8 cellular contexts compared by ENCODE assay signal in the genomic region with DNA sequence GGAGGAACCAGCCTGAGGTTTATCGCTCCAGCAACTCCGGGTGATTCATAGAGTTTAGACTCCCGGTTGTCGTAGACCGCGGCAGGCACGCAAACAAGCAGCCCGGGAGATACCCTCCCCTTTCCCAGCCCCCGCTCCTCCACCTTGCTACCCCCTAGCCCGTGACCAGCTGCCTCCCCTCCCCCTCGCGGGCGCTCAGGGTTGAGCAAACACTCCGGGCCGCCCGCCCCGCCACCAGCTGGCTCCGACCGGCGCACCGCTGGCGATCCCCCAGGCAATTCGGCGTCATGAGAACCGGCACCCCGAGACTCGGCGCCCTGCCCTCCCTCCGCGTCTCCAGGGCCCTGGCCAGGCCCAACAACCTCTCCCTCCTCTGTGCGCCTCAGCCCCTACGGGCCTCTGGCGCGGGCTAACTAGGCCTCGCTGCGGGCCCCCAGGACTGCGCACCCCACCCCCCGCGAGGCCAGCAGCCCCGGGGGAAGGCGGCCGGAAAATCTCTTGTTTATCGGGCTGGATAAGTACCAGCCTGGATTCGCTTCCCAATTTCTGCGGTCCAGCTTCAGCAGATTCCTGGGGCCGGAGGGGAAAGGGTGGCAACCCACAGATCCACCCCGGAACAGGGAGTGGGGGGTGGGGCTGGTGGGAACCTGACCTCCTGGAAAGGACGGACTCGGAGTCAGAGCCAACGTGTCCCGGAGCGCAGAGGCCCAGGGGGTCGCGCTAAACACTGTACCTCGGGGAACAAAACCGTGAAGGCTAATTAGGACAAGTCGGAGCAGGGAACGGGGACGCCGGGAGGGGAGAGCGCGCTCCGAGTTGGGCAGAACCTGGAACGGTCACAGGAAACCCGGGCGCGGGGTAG. TPM values are rescaled to one million over a fixed set of nuclear protein-coding genes. Genes with fewer than 3 reads are reported as not detected.
DNase-seq lines count a peak whose midpoint lies in the region; ATAC-seq and TF ChIP-seq lines count a peak whose summit lies in the region.

No MANE protein-coding gene starts in this region.

- no peak overlapping the region for H3K27ac ChIP-seq in effector memory CD4-positive, alpha-beta T cell (ENCODE audit: insufficient read depth, low read length, poor library complexity, severe bottlenecking)
- H3K27ac ChIP-seq in lower lobe of right lung (peak overlapping the region; percentile 87), thoracic aorta (peak overlapping the region; percentile 99)

- H3K27me3 ChIP-seq in effector memory CD4-positive, alpha-beta T cell (replicated peaks; ENCODE audit: control insufficient read depth, insufficient read depth, low read length, poor library complexity, severe bottlenecking) = peaks cover 38% of the 10 kb centered on the region
- H3K27me3 ChIP-seq in lower lobe of right lung (ENCODE audit: low read depth) = peaks cover 38% of the 10 kb centered on the region
- no peaks in the 10 kb centered on the region for H3K27me3 ChIP-seq in thoracic aorta (replicated peaks; ENCODE audit: insufficient read depth)

- H3K4me1 ChIP-seq in effector memory CD4-positive, alpha-beta T cell (ENCODE audit: control insufficient read depth, insufficient read depth, low read length, poor library complexity, severe bottlenecking) = peaks cover 19% of the 10 kb centered on the region
- H3K4me1 ChIP-seq in lower lobe of right lung (peaks cover 51% of the 10 kb centered on the region), thoracic aorta (ENCODE audit: control insufficient read depth in 1 of 2, low read depth in 2 of 2) (peaks cover 12 to 61% of the 10 kb centered on the region in 2 donors)

- DNase-seq in stimulated activated CD4-positive, alpha-beta T cell treated with anti-CD3 and anti-CD28 coated beads, Interleukin-15, amount 100 ng/mL, for 24 hours = peak; percentile 46
- DNase-seq in stimulated activated CD4-positive, alpha-beta T cell treated with anti-CD3 and anti-CD28 coated beads, Interleukin-4, amount 100 ng/mL, for 1 hour = no peak
- DNase-seq in OCI-M1 (lab: John Stamatoyannopoulos, UW) = peak; percentile 18
- DNase-seq in effector memory CD4-positive, alpha-beta T cell = no peak
- peak; percentile 90 for DNase-seq in lower lobe of right lung
- DNase-seq in thoracic aorta (ENCODE audit: low spot score) = peak; percentile 81

- H3K9me3 ChIP-seq in effector memory CD4-positive, alpha-beta T cell (ENCODE audit: control insufficient read depth, low read length) = no peaks in the 10 kb centered on the region
- H3K9me3 ChIP-seq in lower lobe of right lung (no peaks in the 10 kb centered on the region), thoracic aorta (no peaks in the 10 kb centered on the region)

- no peak for TF ChIP-seq CTCF in lower lobe of right lung (IDR thresholded peaks at IDR 0.05)
- TF ChIP-seq CTCF in thoracic aorta (IDR thresholded peaks at IDR 0.05) = no peak

- H3K36me3 ChIP-seq in effector memory CD4-positive, alpha-beta T cell (ENCODE audit: control insufficient read depth, insufficient read depth, low read length) = no peaks in the 10 kb centered on the region
- H3K36me3 ChIP-seq in lower lobe of right lung (no peaks in the 10 kb centered on the region), thoracic aorta (no peaks in the 10 kb centered on the region)

- H3K4me3 ChIP-seq in effector memory CD4-positive, alpha-beta T cell (ENCODE audit: insufficient read depth, low read depth, low read length, poor library complexity, severe bottlenecking) = peak overlapping the region; percentile 7
- H3K4me3 ChIP-seq in lower lobe of right lung (peak overlapping the region; percentile 67), thoracic aorta (peak overlapping the region; percentile 78)

- intact Hi-C loops in lower lobe of right lung (cut with DNase I) = no loop called here

- ATAC-seq in HG03457 (IDR thresholded peaks at IDR 0.05; ENCODE audit: unreplicated experiment) = peak; percentile 39
- peak; percentile 77 to 83 for ATAC-seq in lower lobe of right lung
- ATAC-seq in thoracic aorta (ENCODE audit: insufficient number of reproducible peaks, low FRiP score, low read depth) = peak; percentile 70
- ATAC-seq in HG02973 (IDR thresholded peaks at IDR 0.05; ENCODE audit: unreplicated experiment) = no peak

RNA-seq across cellular contexts. Expression of a gene that starts 1.0 kb away (rescaled TPM):
- total RNA-seq in lower lobe of right lung (58.2 TPM), thoracic aorta (10 to 100 TPM; 56.0 to 67.0 TPM)

RNA-seq across cellular contexts. Expression of a gene that starts 35.5 kb away (rescaled TPM):
- total RNA-seq in lower lobe of right lung (27.8 TPM), thoracic aorta (1 to 10 TPM; 7.7 to 8.0 TPM)

Comparison
In these comparisons a context has a peak if more than half of its experiments do, and no peak if none do; other contexts are left out.
1. DNase-seq: peak in stimulated activated CD4-positive, alpha-beta T cell treated with anti-CD3 and anti-CD28 coated beads, Interleukin-15, amount 100 ng/mL, for 24 hours (single experiment), OCI-M1 (single experiment), lower lobe of right lung (single experiment) and thoracic aorta (single experiment); none in stimulated activated CD4-positive, alpha-beta T cell treated with anti-CD3 and anti-CD28 coated beads, Interleukin-4, amount 100 ng/mL, for 1 hour (single experiment) and effector memory CD4-positive, alpha-beta T cell (0 of 3).
2. H3K4me3 ChIP-seq: peak in every context shown above with its lines; median percentile 78 in thoracic aorta; 67 in lower lobe of right lung; 7 in effector memory CD4-positive, alpha-beta T cell.